27 cellular contexts compared by ENCODE assay signal in the genomic region with DNA sequence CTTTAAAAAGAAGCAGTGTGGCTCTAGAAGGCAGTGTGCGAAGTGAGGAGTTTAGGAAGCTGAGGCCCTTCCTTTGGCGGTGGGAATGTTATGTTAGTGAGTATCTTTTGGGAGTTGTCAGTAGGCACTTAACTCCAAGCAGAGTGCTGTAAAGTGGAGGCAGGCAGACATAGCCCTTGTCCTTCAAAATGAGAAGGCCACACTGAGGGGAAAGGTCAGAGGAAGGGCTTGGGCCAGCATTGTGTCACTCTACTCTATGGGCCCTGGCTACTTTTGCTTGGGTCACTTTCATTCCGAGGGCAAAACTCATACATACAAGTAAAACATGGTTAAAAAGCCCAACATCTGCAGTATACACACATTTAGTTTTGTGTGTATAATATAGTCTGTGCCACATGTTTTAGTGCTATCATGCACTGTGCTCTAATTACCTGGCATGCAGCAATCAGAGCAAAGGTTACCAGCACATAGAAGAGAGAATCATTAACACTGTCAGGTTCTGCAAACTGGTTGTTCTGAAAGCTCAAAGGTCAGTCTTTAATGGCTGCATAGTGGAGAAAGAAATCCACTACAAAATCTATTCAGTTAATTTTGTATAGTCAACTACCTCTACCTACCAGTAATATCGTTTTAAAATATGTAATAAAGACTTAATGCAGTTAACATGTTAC.
"Had no signal": no experiment of that assay in that cellular context is flagged by ENCODE, and none has a peak within 500 bp of the region (broad histone marks: within the 10 kb centered on the region; RNA-seq: fewer than 3 reads in every experiment).

No MANE protein-coding gene starts in this region.

- H3K36me3 ChIP-seq: neutrophil, ovary, uterus had no signal

- H3K27ac Mint-ChIP-seq: activated CD4-positive, alpha-beta T cell treated with anti-CD3 and anti-CD28 coated beads, Interleukin-2, amount 10 ng/mL, durations not matched to agents 24 days and 14 days; activated CD8-positive, alpha-beta memory T cell treated with anti-CD3 and anti-CD28 coated beads, Interleukin-2, amount 10 ng/mL, durations not matched to agents 7 days and 5 days; activated CD8-positive, alpha-beta T cell treated with anti-CD3 and anti-CD28 coated beads for 36 hours; activated naive CD8-positive, alpha-beta T cell treated with anti-CD3 and anti-CD28 coated beads, Interleukin-2, amount 50 U/mL, for 24 hours; effector memory CD8-positive, alpha-beta T cell; natural killer cell; stimulated activated naive CD8-positive, alpha-beta T cell treated with anti-CD3 and anti-CD28 coated beads, Interleukin-15, amount 100 ng/mL, for 72 hours had no signal

- H3K9me3 ChIP-seq: neutrophil, ovary had no signal

- H3K27me3 ChIP-seq: dorsolateral prefrontal cortex, neutrophil, ovary, tibial artery, uterus had no signal

- H3K27ac ChIP-seq: dorsolateral prefrontal cortex, neutrophil, ovary, psoas muscle, tibial artery, uterus had no signal

- H3K4me1 Mint-ChIP-seq: brain; natural killer cell; stimulated activated naive CD8-positive, alpha-beta T cell treated with anti-CD3 and anti-CD28 coated beads, Interleukin-15, amount 100 ng/mL, for 72 hours had no signal

- DNase-seq: activated CD4-positive, alpha-beta T cell treated with anti-CD3 and anti-CD28 coated beads, Interleukin-2, amount 10 ng/mL, durations not matched to agents 24 days and 14 days; activated CD8-positive, alpha-beta memory T cell treated with anti-CD3 and anti-CD28 coated beads, Interleukin-2, amount 10 ng/mL, durations not matched to agents 7 days and 5 days; activated CD8-positive, alpha-beta T cell treated with anti-CD3 and anti-CD28 coated beads for 36 hours; activated gamma-delta T cell; activated naive CD4-positive, alpha-beta T cell treated with anti-CD3 and anti-CD28 coated beads, Interleukin-2, amount 50 U/mL, for 16 hours; activated naive CD8-positive, alpha-beta T cell treated with anti-CD3 and anti-CD28 coated beads, Interleukin-2, amount 50 U/mL, for 24 hours; activated T-cell treated with anti-CD3 and anti-CD28 coated beads for 4 hours; anterior cingulate cortex; central memory CD4-positive, alpha-beta T cell; dorsolateral prefrontal cortex; effector memory CD8-positive, alpha-beta T cell; glutamatergic neuron; hippocampal formation; kidney glomerular epithelial cell; natural killer cell; ovary; psoas muscle; right cardiac atrium; stimulated activated CD4-positive, alpha-beta T cell treated with anti-CD3 and anti-CD28 coated beads, Interleukin-1b, Interleukin-23, amount 100 ng/mL, for 48 hours; stimulated activated naive CD8-positive, alpha-beta T cell treated with anti-CD3 and anti-CD28 coated beads, Interleukin-15, amount 100 ng/mL, for 72 hours; tibial artery; uterus had no signal

- H3K4me3 Mint-ChIP-seq: activated CD4-positive, alpha-beta T cell treated with anti-CD3 and anti-CD28 coated beads, Interleukin-2, amount 10 ng/mL, durations not matched to agents 24 days and 14 days; activated CD8-positive, alpha-beta memory T cell treated with anti-CD3 and anti-CD28 coated beads, Interleukin-2, amount 10 ng/mL, durations not matched to agents 7 days and 5 days; activated CD8-positive, alpha-beta T cell treated with anti-CD3 and anti-CD28 coated beads for 36 hours; activated naive CD8-positive, alpha-beta T cell treated with anti-CD3 and anti-CD28 coated beads, Interleukin-2, amount 50 U/mL, for 24 hours; brain; effector memory CD8-positive, alpha-beta T cell; natural killer cell; stimulated activated naive CD8-positive, alpha-beta T cell treated with anti-CD3 and anti-CD28 coated beads, Interleukin-15, amount 100 ng/mL, for 72 hours had no signal

- H3K4me1 ChIP-seq: psoas muscle, tibial artery, uterus had no signal

- ATAC-seq: activated CD4-positive, CD25-positive, alpha-beta regulatory T cell treated with anti-CD3 and anti-CD28 coated beads, Interleukin-2, amount 50 U/mL, for 24 hours; activated CD8-positive, alpha-beta memory T cell treated with anti-CD3 and anti-CD28 coated beads, Interleukin-2, amount 10 ng/mL, durations not matched to agents 7 days and 5 days; activated CD8-positive, alpha-beta T cell treated with anti-CD3 and anti-CD28 coated beads for 36 hours; activated naive CD8-positive, alpha-beta T cell treated with anti-CD3 and anti-CD28 coated beads, Interleukin-2, amount 50 U/mL, for 24 hours; effector memory CD8-positive, alpha-beta T cell; esophagus mucosa; psoas muscle; stimulated activated naive CD8-positive, alpha-beta T cell treated with anti-CD3 and anti-CD28 coated beads, Interleukin-15, amount 100 ng/mL, for 72 hours had no signal

- H3K4me3 ChIP-seq: dorsolateral prefrontal cortex, lung, ovary, psoas muscle, tibial artery, uterus had no signal
